In the genomic region with DNA sequence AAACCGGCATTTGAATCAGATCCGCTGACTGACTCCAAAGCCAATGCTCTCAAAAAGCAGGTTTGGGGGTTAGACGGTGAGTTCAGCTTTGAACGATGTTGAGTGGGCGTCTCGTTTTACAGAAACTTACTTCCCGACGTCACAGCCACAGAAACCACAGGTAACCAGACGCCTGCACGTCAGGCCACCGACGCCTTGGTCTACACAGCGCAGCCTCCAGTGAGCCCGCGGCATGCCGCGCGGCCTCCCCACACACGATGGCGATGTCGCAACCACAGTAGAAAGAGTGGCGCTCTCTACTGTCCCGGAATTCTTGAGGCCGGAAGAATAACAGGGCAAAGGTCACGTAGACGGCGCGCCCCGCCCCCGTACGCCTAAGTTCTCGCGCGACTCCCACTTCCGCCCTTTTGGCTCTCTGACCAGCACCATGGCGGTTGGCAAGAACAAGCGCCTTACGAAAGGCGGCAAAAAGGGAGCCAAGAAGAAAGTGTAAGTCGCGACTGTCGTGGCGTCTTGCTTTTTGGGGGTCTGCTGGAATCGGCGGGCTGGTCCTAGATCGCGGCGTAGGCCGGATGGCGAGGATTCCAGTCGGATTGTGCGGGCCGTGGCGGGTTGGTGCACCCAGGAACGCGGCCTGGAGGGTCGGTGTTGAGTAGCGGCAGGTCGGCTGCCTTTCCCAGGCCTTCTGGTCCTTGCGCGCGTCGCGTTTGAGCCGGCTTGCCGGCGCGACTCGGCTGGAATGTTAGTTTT, we compare ENCODE assay signal across 8 cellular contexts. TPM values are rescaled to one million over a fixed set of nuclear protein-coding genes. Genes with fewer than 3 reads are reported as not detected.
DNase-seq lines count a peak whose midpoint lies in the region; ATAC-seq and TF ChIP-seq lines count a peak whose summit lies in the region.

Gene RPS3A, plus strand, starts transcription at position 403 of the 750 bp plus-strand sequence. Its CDS starts 25 bp downstream, at position 428.

- peaks cover 46% of the 10 kb centered on the region for H3K36me3 ChIP-seq in GM23338 (ENCODE audit: insufficient read depth)

- CTCF ChIA-PET in RWPE1 (lab: Yijun Ruan, JAX) = interaction anchor here (0.7 to 1.1 kb wide), 2 partner anchors 9 to 18 kb away, joined by 3 to 4 read pairs; no protein-coding TSS in a partner anchor

- H3K4me2 ChIP-seq in GM23338 = peak within 1 kb of the TSS; percentile 87

- peaks cover 44% of the 10 kb centered on the region for H3K79me2 ChIP-seq in GM23338 (replicated peaks; ENCODE audit: insufficient read depth)

- TF ChIP-seq CTCF in GM23338 (conservative IDR thresholded peaks at IDR 0.05; ENCODE audit: low read depth in 2 of 2) (peak; percentile 77 to 92), LNCAP (IDR thresholded peaks at IDR 0.05) (peak; percentile 81), RWPE1 (conservative IDR thresholded peaks at IDR 0.05; ENCODE audit: low read depth) (peak; percentile 89), nephron (IDR thresholded peaks at IDR 0.05; ENCODE audit: unreplicated experiment in 3 of 3) (peak; percentile 92 to 93 (median 93))

- peak; percentile 94 for DNase-seq in EL
- DNase-seq in GM23338 (ENCODE audit: low spot score) = peak; percentile 98
- DNase-seq in RWPE1 (ENCODE audit: low spot score) = peak; percentile 90
- peak; percentile 98 for DNase-seq in activated T-helper 2 cell treated with anti-CD3 and anti-CD28 coated beads, Interferon-gamma antibody, Interleukin-2, Interleukin-4, amounts not matched to agents 10 μg/mL and 5 μg/mL and 100 μg/mL, durations not matched to agents 14 hours and 24 hours and 36 hours (ENCODE audit: low spot score)
- peak; percentile 98 for DNase-seq in fibroblast of peridontal ligament (ENCODE audit: extremely low read depth)
- peak; percentile 99 to 100 for DNase-seq in stimulated activated naive CD8-positive, alpha-beta T cell treated with anti-CD3 and anti-CD28 coated beads, Interleukin-15, amount 100 ng/mL, for 72 hours

- H3K4me3 ChIP-seq in GM23338 = peak within 1 kb of the TSS; percentile 100

- POLR2A ChIA-PET in RWPE1 (lab: Yijun Ruan, JAX; ENCODE audit: low non-redundant PET) = no interaction called here

- H3K27me3 ChIP-seq in GM23338 (ENCODE audit: insufficient read depth) = no peaks in the 10 kb centered on the region

- H3K9me2 ChIP-seq in GM23338 (ENCODE audit: insufficient read depth) = no peaks in the 10 kb centered on the region

- peak within 1 kb of the TSS; percentile 98 for H3K4me3 Mint-ChIP-seq in GM23338
- peak within 1 kb of the TSS; percentile 98 for H3K4me3 Mint-ChIP-seq in activated T-helper 2 cell treated with anti-CD3 and anti-CD28 coated beads, Interferon-gamma antibody, Interleukin-2, Interleukin-4, amounts not matched to agents 10 μg/mL and 5 μg/mL and 100 μg/mL, durations not matched to agents 14 hours and 24 hours and 36 hours (ENCODE audit: low read depth)
- H3K4me3 Mint-ChIP-seq in nephron = peak within 1 kb of the TSS; percentile 97 to 99 (median 98)
- peak within 1 kb of the TSS; percentile 94 to 98 for H3K4me3 Mint-ChIP-seq in stimulated activated naive CD8-positive, alpha-beta T cell treated with anti-CD3 and anti-CD28 coated beads, Interleukin-15, amount 100 ng/mL, for 72 hours

- H3K27ac Mint-ChIP-seq in GM23338 (peak within 1 kb of the TSS; percentile 100), nephron (peak within 1 kb of the TSS; percentile 99)
- H3K27ac Mint-ChIP-seq in activated T-helper 2 cell treated with anti-CD3 and anti-CD28 coated beads, Interferon-gamma antibody, Interleukin-2, Interleukin-4, amounts not matched to agents 10 μg/mL and 5 μg/mL and 100 μg/mL, durations not matched to agents 14 hours and 24 hours and 36 hours = peak within 1 kb of the TSS; percentile 97
- H3K27ac Mint-ChIP-seq in stimulated activated naive CD8-positive, alpha-beta T cell treated with anti-CD3 and anti-CD28 coated beads, Interleukin-15, amount 100 ng/mL, for 72 hours = peak within 1 kb of the TSS; percentile 99 to 100

- H3F3A ChIP-seq in GM23338 (replicated peaks; ENCODE audit: low read depth) = peaks cover 33% of the 10 kb centered on the region

- H3K4me1 ChIP-seq in GM23338 (ENCODE audit: insufficient read depth) = peaks cover 23% of the 10 kb centered on the region

- peak within 1 kb of the TSS; percentile 95 for H2AFZ ChIP-seq in GM23338

- H3K4me1 Mint-ChIP-seq in GM23338 (peaks cover 15% of the 10 kb centered on the region; the same call in 2 of the 3 replicates), nephron (peaks cover 31% of the 10 kb centered on the region)
- H3K4me1 Mint-ChIP-seq in activated T-helper 2 cell treated with anti-CD3 and anti-CD28 coated beads, Interferon-gamma antibody, Interleukin-2, Interleukin-4, amounts not matched to agents 10 μg/mL and 5 μg/mL and 100 μg/mL, durations not matched to agents 14 hours and 24 hours and 36 hours (ENCODE audit: low read depth) = peaks cover 45% of the 10 kb centered on the region
- H3K4me1 Mint-ChIP-seq in stimulated activated naive CD8-positive, alpha-beta T cell treated with anti-CD3 and anti-CD28 coated beads, Interleukin-15, amount 100 ng/mL, for 72 hours = peaks cover 40% of the 10 kb centered on the region

- intact Hi-C loops in activated T-helper 2 cell treated with anti-CD3 and anti-CD28 coated beads, Interferon-gamma antibody, Interleukin-2, Interleukin-4, amounts not matched to agents 10 μg/mL and 5 μg/mL and 100 μg/mL, durations not matched to agents 14 hours and 24 hours and 36 hours (cut with micrococcal nuclease) = loop anchor here (1.0 to 5.0 kb wide), 7 partner anchors 67 to 1680 kb away; partner anchors contain the start of genes ARFIP1, FBXW7, GATB and LRBA

- H3K36me3 Mint-ChIP-seq in GM23338 (ENCODE audit: low read depth) (peaks cover 51% of the 10 kb centered on the region), nephron (ENCODE audit: low read depth) (peaks cover 39% of the 10 kb centered on the region)
- H3K36me3 Mint-ChIP-seq in activated T-helper 2 cell treated with anti-CD3 and anti-CD28 coated beads, Interferon-gamma antibody, Interleukin-2, Interleukin-4, amounts not matched to agents 10 μg/mL and 5 μg/mL and 100 μg/mL, durations not matched to agents 14 hours and 24 hours and 36 hours (ENCODE audit: low read depth) = peaks cover 51% of the 10 kb centered on the region

- peak; percentile 95 for ATAC-seq in GM23338
- ATAC-seq in stimulated activated naive CD8-positive, alpha-beta T cell treated with anti-CD3 and anti-CD28 coated beads, Interleukin-15, amount 100 ng/mL, for 72 hours = peak; percentile 96

- H3K27ac ChIP-seq in GM23338 (ENCODE audit: low read depth) (peak within 1 kb of the TSS; percentile 90), RWPE1 (peak within 1 kb of the TSS; percentile 83)

- H3K9me3 Mint-ChIP-seq in GM23338 (no peaks in the 10 kb centered on the region), nephron (no peaks in the 10 kb centered on the region)
- H3K9me3 Mint-ChIP-seq in activated T-helper 2 cell treated with anti-CD3 and anti-CD28 coated beads, Interferon-gamma antibody, Interleukin-2, Interleukin-4, amounts not matched to agents 10 μg/mL and 5 μg/mL and 100 μg/mL, durations not matched to agents 14 hours and 24 hours and 36 hours = no peaks in the 10 kb centered on the region
- H3K9me3 Mint-ChIP-seq in stimulated activated naive CD8-positive, alpha-beta T cell treated with anti-CD3 and anti-CD28 coated beads, Interleukin-15, amount 100 ng/mL, for 72 hours = no peaks in the 10 kb centered on the region

- peaks cover 18% of the 10 kb centered on the region for H3K27me3 Mint-ChIP-seq in GM23338 (ENCODE audit: insufficient read depth, low read depth, poor library complexity)
- no peaks in the 10 kb centered on the region for H3K27me3 Mint-ChIP-seq in activated T-helper 2 cell treated with anti-CD3 and anti-CD28 coated beads, Interferon-gamma antibody, Interleukin-2, Interleukin-4, amounts not matched to agents 10 μg/mL and 5 μg/mL and 100 μg/mL, durations not matched to agents 14 hours and 24 hours and 36 hours (ENCODE audit: low read depth)
- no peaks in the 10 kb centered on the region for H3K27me3 Mint-ChIP-seq in nephron (ENCODE audit: low read depth)
- no peaks in the 10 kb centered on the region for H3K27me3 Mint-ChIP-seq in stimulated activated naive CD8-positive, alpha-beta T cell treated with anti-CD3 and anti-CD28 coated beads, Interleukin-15, amount 100 ng/mL, for 72 hours

- H4K20me1 ChIP-seq in GM23338 (replicated peaks; ENCODE audit: insufficient read depth) = peaks cover 36% of the 10 kb centered on the region

TF ChIP-seq in GM23338, 12 proteins besides CTCF, POLR2A, EP300 and RAD21 (continues in another document):
- TF ChIP-seq, protein P1, sequence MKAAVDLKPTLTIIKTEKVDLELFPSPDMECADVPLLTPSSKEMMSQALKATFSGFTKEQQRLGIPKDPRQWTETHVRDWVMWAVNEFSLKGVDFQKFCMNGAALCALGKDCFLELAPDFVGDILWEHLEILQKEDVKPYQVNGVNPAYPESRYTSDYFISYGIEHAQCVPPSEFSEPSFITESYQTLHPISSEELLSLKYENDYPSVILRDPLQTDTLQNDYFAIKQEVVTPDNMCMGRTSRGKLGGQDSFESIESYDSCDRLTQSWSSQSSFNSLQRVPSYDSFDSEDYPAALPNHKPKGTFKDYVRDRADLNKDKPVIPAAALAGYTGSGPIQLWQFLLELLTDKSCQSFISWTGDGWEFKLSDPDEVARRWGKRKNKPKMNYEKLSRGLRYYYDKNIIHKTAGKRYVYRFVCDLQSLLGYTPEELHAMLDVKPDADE (IDR thresholded peaks at IDR 0.05) = peak; percentile 97
- TF ChIP-seq EZH2phosphoT487 (IDR thresholded peaks at IDR 0.05; ENCODE audit: unreplicated experiment) = no peak

RNA-seq across cellular contexts. Expression of gene RPS3A, which starts in this region (rescaled TPM):
- total RNA-seq in GM23338 (2014; rRNA removed; shearing (Covaris generic)) = 3,506 and 4,648 TPM in 2 replicates
- 2,252 and 2,486 TPM in 2 replicates for polyA plus RNA-seq in GM23338 (2016; fragmentation: Nextera tagmentation; extraction: Ambion mirVana)
- 1,827 and 1,844 TPM in 2 replicates for total RNA-seq in activated T-helper 2 cell treated with anti-CD3 and anti-CD28 coated beads, Interferon-gamma antibody, Interleukin-2, Interleukin-4, amounts not matched to agents 10 μg/mL and 5 μg/mL and 100 μg/mL, durations not matched to agents 14 hours and 24 hours and 36 hours

Comparison
In these comparisons a context has a peak if more than half of its experiments do, and no peak if none do; other contexts are left out.
1. Peak in every context shown above with its lines: DNase-seq, ATAC-seq, H3K4me3 ChIP-seq and H3K27ac ChIP-seq.